ENCODE assay signal across 8 cellular contexts in the genomic region with DNA sequence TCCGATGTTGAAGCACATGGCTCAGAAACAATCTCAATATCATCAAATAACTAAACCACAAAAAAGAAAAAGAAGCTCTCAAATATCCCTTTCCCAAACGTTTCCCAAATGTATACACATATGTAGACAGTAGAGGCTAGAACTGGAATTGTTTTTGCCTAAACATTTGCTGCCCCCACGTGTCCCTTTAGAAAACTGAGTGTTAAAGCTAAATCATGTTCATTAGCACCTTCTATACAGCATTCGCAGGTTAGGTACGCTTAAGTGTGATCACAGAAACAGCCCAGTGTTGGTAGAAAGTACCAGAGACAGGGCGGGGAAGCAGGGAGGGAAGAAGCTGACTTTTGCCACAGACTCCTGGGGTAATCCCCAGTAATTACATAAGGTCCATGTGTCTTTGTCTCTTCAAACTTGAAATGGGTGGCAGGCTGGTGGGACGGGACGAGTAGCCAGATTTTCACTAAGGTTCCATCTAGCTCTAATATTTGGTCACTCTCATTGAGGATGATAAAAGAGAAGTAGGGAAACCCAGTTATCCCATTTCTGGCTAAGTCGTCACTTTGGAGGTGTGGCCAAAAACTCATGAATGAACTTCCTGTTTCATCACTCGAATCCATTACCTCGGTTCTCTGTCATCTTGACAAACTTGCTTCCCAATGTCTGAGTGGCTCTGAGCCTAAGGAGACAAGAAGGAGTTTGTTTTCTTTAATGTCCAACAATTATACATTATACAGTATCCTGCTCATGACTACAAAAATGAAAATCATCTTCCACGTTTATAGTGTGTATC. TPM values are rescaled to one million over a fixed set of nuclear protein-coding genes. Genes with fewer than 3 reads are reported as not detected.
DNase-seq lines count a peak whose midpoint lies in the region; ATAC-seq, FAIRE-seq and TF ChIP-seq lines count a peak whose summit lies in the region.

No MANE protein-coding gene starts in this region.

- H3K36me3 ChIP-seq in astrocyte (ENCODE audit: insufficient read depth, low read length): no peaks in the 10 kb centered on the region
- no peaks in the 10 kb centered on the region for H3K36me3 ChIP-seq in HepG2 (replicated peaks in 1 of 2; ENCODE audit: control insufficient read depth in 1 of 2, insufficient read depth in 2 of 2, low read length in 2 of 2)
- no peaks in the 10 kb centered on the region for H3K36me3 ChIP-seq in effector memory CD4-positive, alpha-beta T cell (ENCODE audit: control insufficient read depth, insufficient read depth, low read length)

- H3K27ac ChIP-seq in astrocyte (ENCODE audit: low read depth, low read length) (no peak overlapping the region), HepG2 (ENCODE audit: extremely low read length, insufficient read depth, low read length) (no peak overlapping the region)
- no peak overlapping the region for H3K27ac ChIP-seq in effector memory CD4-positive, alpha-beta T cell (ENCODE audit: insufficient read depth, low read length, poor library complexity, severe bottlenecking)

- H3K79me2 ChIP-seq in astrocyte (ENCODE audit: insufficient read depth, low read length) (no peaks in the 10 kb centered on the region), HepG2 (ENCODE audit: insufficient read depth, low read length) (no peaks in the 10 kb centered on the region)

- peaks cover 11% of the 10 kb centered on the region for H3K4me1 ChIP-seq in astrocyte (ENCODE audit: insufficient read depth, low read length)
- peaks cover 7% of the 10 kb centered on the region for H3K4me1 ChIP-seq in HepG2 (ENCODE audit: insufficient read depth, low read length)
- H3K4me1 ChIP-seq in effector memory CD4-positive, alpha-beta T cell (ENCODE audit: control insufficient read depth, insufficient read depth, low read length, poor library complexity, severe bottlenecking): no peaks in the 10 kb centered on the region

- 15% methylated on average over 12 of the region's 12 CpGs for WGBS in HepG2 (ENCODE audit: low lambda C conversion rate)

- H3K9me3 Mint-ChIP-seq in astrocyte (ENCODE audit: unreplicated experiment): no peaks in the 10 kb centered on the region

- in situ Hi-C loops in HepG2 (cut with HindIII; ENCODE audit: extremely low pct_ligation_motif_present, low pct_unique_long_range_greater_than_20kb): loop anchor here (10.0 to 25.0 kb wide), 7 partner anchors 175 to 1893 kb away; no protein-coding TSS in a partner anchor

- H3K4me3 ChIP-seq in astrocyte (ENCODE audit: insufficient read depth, low read depth, low read length) (no peak overlapping the region), HepG2 (replicated peaks in 1 of 3; ENCODE audit: insufficient read depth in 1 of 3, low read depth in 2 of 3, low read length in 3 of 3) (no peak overlapping the region)
- no peak overlapping the region for H3K4me3 ChIP-seq in effector memory CD4-positive, alpha-beta T cell (ENCODE audit: insufficient read depth, low read depth, low read length, poor library complexity, severe bottlenecking)

- BruUV-seq in HepG2 (replicated peaks; lab: Mats Ljungman, UMichigan): no TSS peak

- POLR2A ChIA-PET in HepG2 (lab: Yijun Ruan, JAX): no interaction called here

- TF ChIP-seq POLR2A in HepG2 (IDR thresholded peaks at IDR 0.05; ENCODE audit: insufficient read depth in 1 of 2, low read depth in 2 of 2, low read length in 2 of 2): no peak

- H2AFZ ChIP-seq in astrocyte (ENCODE audit: low read depth, low read length) (no peak overlapping the region), HepG2 (ENCODE audit: low read length) (peak overlapping the region; percentile 15)

- peaks cover 32% of the 10 kb centered on the region for H3K27me3 Mint-ChIP-seq in astrocyte (ENCODE audit: low read depth, unreplicated experiment)

- DNase-seq in DMS153 (lab: John Stamatoyannopoulos, UW): peak; percentile 31
- DNase-seq in NCI-H2227 (lab: John Stamatoyannopoulos, UW; ENCODE audit: unreplicated experiment): peak; percentile 70
- peak; percentile 30 for DNase-seq in astrocyte (ENCODE audit: low read depth)
- DNase-seq in HepG2 (ENCODE audit: low spot score): peak; percentile 50
- DNase-seq in effector memory CD4-positive, alpha-beta T cell: no peak
- DNase-seq in stimulated activated CD8-positive, alpha-beta memory T cell treated with anti-CD3 and anti-CD28 coated beads, Interleukin-4, amount 100 ng/mL, for 48 hours: no peak

- TF ChIP-seq CTCF in astrocyte (IDR thresholded peaks at IDR 0.05; ENCODE audit: insufficient read depth, low read depth, low read length): peak; percentile 50
- TF ChIP-seq CTCF in HepG2 (CRISPR knock-in tag; IDR thresholded peaks at IDR 0.05): peak; percentile 79

- TF ChIP-seq EP300 in HepG2 (IDR thresholded peaks at IDR 0.05; ENCODE audit: low read depth in 2 of 2, low read length in 2 of 2) (no peak), HepG2 (CRISPR knock-in tag; IDR thresholded peaks at IDR 0.05; ENCODE audit: borderline replicate concordance) (no peak)

- ATAC-seq in GM18873 (IDR thresholded peaks at IDR 0.05; ENCODE audit: low FRiP score, unreplicated experiment): peak; percentile 55
- ATAC-seq in HG03066 (IDR thresholded peaks at IDR 0.05; ENCODE audit: low read depth, unreplicated experiment): peak; percentile 63
- ATAC-seq in HepG2: peak; percentile 53

- H3K27ac Mint-ChIP-seq in astrocyte (ENCODE audit: unreplicated experiment): no peak overlapping the region

- H3K27me3 ChIP-seq in astrocyte (ENCODE audit: insufficient read depth, low read length) (peaks cover 29% of the 10 kb centered on the region), HepG2 (ENCODE audit: control insufficient read depth in 1 of 2, insufficient read depth in 2 of 2, low read length in 2 of 2) (peaks cover 0 to 19% of the 10 kb centered on the region in 2 experiments; a peak in 3 of 5 replicates)
- H3K27me3 ChIP-seq in effector memory CD4-positive, alpha-beta T cell (replicated peaks; ENCODE audit: control insufficient read depth, insufficient read depth, low read length, poor library complexity, severe bottlenecking): peaks cover 12% of the 10 kb centered on the region

- CTCF ChIA-PET in HepG2 (lab: Yijun Ruan, JAX; ENCODE audit: low intra/inter-chr PET ratio, low total read pairs): interaction anchor here (0.9 to 1.3 kb wide), 3 partner anchors 174 to 1447 kb away, joined by 3 to 7 read pairs (median 4); no protein-coding TSS in a partner anchor

- H3K4me1 Mint-ChIP-seq in astrocyte (ENCODE audit: low read depth, unreplicated experiment): peaks cover 11% of the 10 kb centered on the region

- no peak overlapping the region for H3K9ac ChIP-seq in astrocyte (ENCODE audit: low read length)
- H3K9ac ChIP-seq in HepG2 (ENCODE audit: insufficient read depth, low read depth, low read length): no peak overlapping the region

- no peak overlapping the region for H3K4me3 Mint-ChIP-seq in astrocyte (ENCODE audit: unreplicated experiment)

- no peaks in the 10 kb centered on the region for H3K9me3 ChIP-seq in astrocyte (ENCODE audit: insufficient read depth, low read depth, low read length)
- H3K9me3 ChIP-seq in HepG2 (ENCODE audit: low read length): no peaks in the 10 kb centered on the region
- no peaks in the 10 kb centered on the region for H3K9me3 ChIP-seq in effector memory CD4-positive, alpha-beta T cell (ENCODE audit: control insufficient read depth, low read length)

- FAIRE-seq in astrocyte (lab: Jason Lieb, UNC): no peak
- FAIRE-seq in HepG2 (lab: Jason Lieb, UNC): peak; percentile 58

- H3K36me3 Mint-ChIP-seq in astrocyte (ENCODE audit: low read depth, unreplicated experiment): peaks cover 2% of the 10 kb centered on the region

- 0 out of 2 replicates have a peak, but pooled peaks have one; percentile 36 for TF ChIP-seq RAD21 in HepG2 (CRISPR knock-in tag; IDR thresholded peaks at IDR 0.05)

- H3K4me2 ChIP-seq in astrocyte (ENCODE audit: low read length) (peak overlapping the region; percentile 37), HepG2 (ENCODE audit: low read depth, low read length) (no peak overlapping the region)

- H4K20me1 ChIP-seq in astrocyte (ENCODE audit: insufficient read depth, low read length): no peaks in the 10 kb centered on the region
- no peaks in the 10 kb centered on the region for H4K20me1 ChIP-seq in HepG2 (ENCODE audit: insufficient read depth, low read length)

- intact Hi-C loops in HepG2 (cut with micrococcal nuclease; ENCODE audit: unreplicated experiment): loop anchor here (1.0 to 2.0 kb wide), 5 partner anchors 169 to 1179 kb away; no protein-coding TSS in a partner anchor

TF ChIP-seq in HepG2, 621 proteins besides CTCF, POLR2A, EP300 and RAD21 (continues in another document):
- TF ChIP-seq ZNF441 (CRISPR knock-in tag; IDR thresholded peaks at IDR 0.05; ENCODE audit: borderline replicate concordance): no peak
- TF ChIP-seq SMC3 (IDR thresholded peaks at IDR 0.05; ENCODE audit: low read length): peak; percentile 59; the same call in 1 of the 2 replicates
- TF ChIP-seq MIXL1 (CRISPR knock-in tag; IDR thresholded peaks at IDR 0.05): 0 out of 2 replicates have a peak, but pooled peaks have one; percentile 35
- TF ChIP-seq ZNF614 (CRISPR knock-in tag; IDR thresholded peaks at IDR 0.05; ENCODE audit: borderline replicate concordance): no peak
- no peak for TF ChIP-seq CBX2 (IDR thresholded peaks at IDR 0.05; ENCODE audit: low read depth, low read length)
- no peak for TF ChIP-seq CBX2 (CRISPR knock-in tag; IDR thresholded peaks at IDR 0.05; ENCODE audit: low read depth)

RNA-seq across cellular contexts. Expression of a gene that starts 15.0 kb away (rescaled TPM):
- 2.1 and 6.6 TPM in 2 replicates for total RNA-seq in astrocyte
- not detected in 2 replicates for total RNA-seq in HepG2 (2016; rRNA removed; fragmentation: Illumina TruSeq; extraction: Trizol)
- total RNA-seq in HepG2 (2016; cell fraction: cytosol; rRNA removed; fragmentation: Illumina TruSeq; extraction: Trizol; ENCODE audit: low read depth): not detected in 2 replicates
- not detected in 2 replicates for total RNA-seq in HepG2 (2016; cell fraction: insoluble cytoplasmic fraction; rRNA removed; fragmentation: Illumina TruSeq; extraction: Trizol)
- total RNA-seq in HepG2 (2016; cell fraction: membrane; rRNA removed; fragmentation: Illumina TruSeq; extraction: Trizol): not detected in 2 replicates
- total RNA-seq in HepG2 (2016; cell fraction: nucleus; rRNA removed; fragmentation: Illumina TruSeq; extraction: Trizol): not detected in 2 replicates
- polyA plus RNA-seq in HepG2 (2011; rRNA removed): not detected in 2 replicates
- polyA plus RNA-seq in HepG2 (2011; cell fraction: cytosol; rRNA removed): 0.04 and 0.09 TPM in 2 replicates
- not detected in 2 replicates for polyA plus RNA-seq in HepG2 (2011; cell fraction: nucleus; rRNA removed)
- not detected in 2 replicates for polyA plus RNA-seq in HepG2 (2012)
- not detected in 2 replicates for polyA plus RNA-seq in HepG2 (2016; cell fraction: cytosol; fragmentation: Illumina TruSeq; extraction: Trizol; ENCODE audit: low read depth)
- polyA plus RNA-seq in HepG2 (2016; cell fraction: insoluble cytoplasmic fraction; fragmentation: Illumina TruSeq; extraction: Trizol; ENCODE audit: low read depth): not detected in 2 replicates
- not detected in 2 replicates for polyA plus RNA-seq in HepG2 (2016; cell fraction: membrane; fragmentation: Illumina TruSeq; extraction: Trizol; ENCODE audit: low read depth)
- not detected in 2 replicates for polyA plus RNA-seq in HepG2 (2016; cell fraction: nucleus; fragmentation: Illumina TruSeq; extraction: Trizol; ENCODE audit: insufficient read depth, low read depth)
- polyA minus RNA-seq in HepG2 (2011; rRNA and poly(A)+ RNA removed; ENCODE audit: low replicate concordance): 48.3 TPM in 1 of 2 replicates, not detected in the other
- polyA minus RNA-seq in HepG2 (2011; cell fraction: cytosol; rRNA and poly(A)+ RNA removed): 0.99 and 2.1 TPM in 2 replicates
- 0.25 and 1.2 TPM in 2 replicates for polyA minus RNA-seq in HepG2 (2011; cell fraction: nucleus; rRNA and poly(A)+ RNA removed)

Comparison
In these comparisons a context has a peak if more than half of its experiments do, and no peak if none do; other contexts are left out.
1. DNase-seq: peak in DMS153 (single experiment), NCI-H2227 (single experiment), astrocyte (single experiment) and HepG2 (single experiment); none in effector memory CD4-positive, alpha-beta T cell (0 of 3) and stimulated activated CD8-positive, alpha-beta memory T cell treated with anti-CD3 and anti-CD28 coated beads, Interleukin-4, amount 100 ng/mL, for 48 hours (single experiment).
2. Peak in every context shown above with its lines, with median percentiles within 50 percentile points of each other: ATAC-seq.